ENCODE assay signal across 16 cellular contexts in the genomic region with DNA sequence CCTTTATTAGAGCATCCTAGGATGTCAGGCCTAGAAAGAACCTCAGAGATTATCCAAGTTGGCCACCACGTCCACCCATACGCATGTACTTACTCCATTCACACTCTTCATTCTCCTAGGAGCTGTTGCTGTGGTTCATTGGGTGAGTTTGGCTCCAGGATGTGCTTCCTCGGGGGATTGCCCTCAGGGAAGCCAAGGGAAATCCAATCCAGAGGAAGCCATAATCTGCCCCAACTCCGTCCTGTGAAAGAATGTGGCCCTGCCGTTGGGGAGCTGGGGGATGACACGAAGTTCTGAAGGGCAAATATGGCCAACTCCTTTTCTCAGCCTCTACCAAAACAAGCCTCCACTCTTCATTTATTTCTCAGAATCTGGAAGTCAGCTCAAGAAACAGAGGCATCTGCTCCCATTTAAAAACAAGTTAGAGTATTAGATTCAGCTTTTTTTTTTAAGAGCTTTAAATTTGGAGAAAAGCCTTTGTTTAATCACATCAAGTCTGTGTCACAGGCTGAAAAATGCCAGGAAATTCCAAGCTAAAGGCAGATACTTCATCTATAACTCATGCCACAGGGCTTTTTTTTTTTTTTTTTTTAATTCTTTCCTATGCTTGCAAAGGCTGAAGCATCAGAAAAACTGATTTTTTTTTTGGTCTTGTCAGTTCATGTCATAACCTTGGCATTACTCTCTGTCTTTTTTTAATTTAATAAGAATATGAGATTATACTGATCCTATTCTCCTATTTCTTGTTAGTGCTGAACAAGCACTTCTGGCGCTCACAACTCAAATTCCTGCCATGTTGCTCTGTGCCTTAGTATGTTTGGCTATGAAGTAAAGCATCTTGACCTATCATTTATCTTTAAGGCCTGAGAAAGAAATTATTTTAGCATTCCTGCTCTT.
A peak's percentile ranks its signal among the peaks of the same experiment; 100 is the strongest.
DNase-seq lines count a peak whose midpoint lies in the region; ATAC-seq, FAIRE-seq and TF ChIP-seq lines count a peak whose summit lies in the region.
"Had no signal": no experiment of that assay in that cellular context is flagged by ENCODE, and none has a peak within 500 bp of the region (broad histone marks: within the 10 kb centered on the region; RNA-seq: fewer than 3 reads in every experiment).

No MANE protein-coding gene starts in this region.

- H3K36me3 Mint-ChIP-seq in HFFc6 (ENCODE audit: low read depth), result peaks cover 22% of the 10 kb centered on the region
- no peaks in the 10 kb centered on the region for H3K36me3 Mint-ChIP-seq in astrocyte (ENCODE audit: low read depth, unreplicated experiment)
- H3K36me3 Mint-ChIP-seq in endothelial cell (ENCODE audit: low read depth, unreplicated experiment), result no peaks in the 10 kb centered on the region

- TF ChIP-seq CTCF in HFFc6 (IDR thresholded peaks at IDR 0.05) (no peak), astrocyte (IDR thresholded peaks at IDR 0.05; ENCODE audit: insufficient read depth, low read depth, low read length) (no peak), endothelial cell (IDR thresholded peaks at IDR 0.05; ENCODE audit: unreplicated experiment) (no peak)

- H2AFZ ChIP-seq in astrocyte (ENCODE audit: low read depth, low read length), result peak overlapping the region; percentile 84

- H3K4me1 Mint-ChIP-seq in HFFc6 (ENCODE audit: low read depth), result peaks cover 86% of the 10 kb centered on the region
- H3K4me1 Mint-ChIP-seq in astrocyte (ENCODE audit: low read depth, unreplicated experiment), result peaks cover 12% of the 10 kb centered on the region
- H3K4me1 Mint-ChIP-seq in endothelial cell (ENCODE audit: unreplicated experiment), result no peaks in the 10 kb centered on the region
- H3K4me1 Mint-ChIP-seq: activated CD4-positive, alpha-beta T cell treated with anti-CD3 and anti-CD28 coated beads, Interleukin-2, amount 10 ng/mL, durations not matched to agents 7 days and 5 days had no signal

- H3K27me3 ChIP-seq in astrocyte (ENCODE audit: insufficient read depth, low read length), result no peaks in the 10 kb centered on the region
- H3K27me3 ChIP-seq in aorta (ENCODE audit: control insufficient read depth in 1 of 2, insufficient read depth in 2 of 2, low read length in 1 of 2), result peaks cover 0 to 2% of the 10 kb centered on the region in 2 donors
- H3K27me3 ChIP-seq: breast epithelium had no signal

- H3K9ac ChIP-seq in astrocyte (ENCODE audit: low read length), result peak overlapping the region; percentile 75

- H3K4me3 Mint-ChIP-seq in HFFc6, result peak overlapping the region; percentile 80
- H3K4me3 Mint-ChIP-seq in astrocyte (ENCODE audit: unreplicated experiment), result no peak overlapping the region
- H3K4me3 Mint-ChIP-seq in endothelial cell (ENCODE audit: unreplicated experiment), result no peak overlapping the region
- H3K4me3 Mint-ChIP-seq: activated CD4-positive, alpha-beta T cell treated with anti-CD3 and anti-CD28 coated beads, Interleukin-2, amount 10 ng/mL, durations not matched to agents 7 days and 5 days; T-helper 1 cell treated with Interleukin-12 subunit alpha and Interleukin-12 subunit beta and Interleukin-4 antibody, amounts not matched to agents 30 μg/mL and 1 μg/mL, for 36 hours had no signal

- H3K4me3 ChIP-seq in astrocyte (ENCODE audit: insufficient read depth, low read depth, low read length) (peak overlapping the region; percentile 0), aorta (ENCODE audit: low read length in 2 of 2) (no peak overlapping the region)
- H3K4me3 ChIP-seq: breast epithelium, thoracic aorta had no signal

- peak; percentile 82 for DNase-seq in HFFc6
- peak; percentile 90 for DNase-seq in astrocyte (ENCODE audit: low read depth)
- peak; percentile 82 for DNase-seq in iris pigment epithelial cell (ENCODE audit: low read depth)
- no peak for DNase-seq in aorta
- no peak for DNase-seq in activated T-cell treated with anti-CD3 and anti-CD28 coated beads, Interleukin-2, amount 50 U/mL, for 48 hours
- DNase-seq in activated naive CD4-positive, alpha-beta T cell (lab: John Stamatoyannopoulos, UW), result no peak
- DNase-seq in endothelial cell (ENCODE audit: low spot score), result no peak
- DNase-seq: activated CD4-positive, alpha-beta T cell treated with anti-CD3 and anti-CD28 coated beads, Interleukin-2, amount 10 ng/mL, durations not matched to agents 7 days and 5 days; DMS153; NCI-H2227 treated with DMSO at 0.1 percent for 48 hours had no signal

- H4K20me1 ChIP-seq in astrocyte (ENCODE audit: insufficient read depth, low read length), result no peaks in the 10 kb centered on the region

- H3K79me2 ChIP-seq in astrocyte (ENCODE audit: insufficient read depth, low read length), result no peaks in the 10 kb centered on the region

- H3K9me3 ChIP-seq in astrocyte (ENCODE audit: insufficient read depth, low read depth, low read length) (no peaks in the 10 kb centered on the region), aorta (ENCODE audit: control insufficient read depth, low read length) (no peaks in the 10 kb centered on the region)
- H3K9me3 ChIP-seq: breast epithelium, thoracic aorta had no signal

- H3K9me3 Mint-ChIP-seq in HFFc6, result no peaks in the 10 kb centered on the region
- H3K9me3 Mint-ChIP-seq in astrocyte (ENCODE audit: unreplicated experiment), result no peaks in the 10 kb centered on the region
- no peaks in the 10 kb centered on the region for H3K9me3 Mint-ChIP-seq in endothelial cell (ENCODE audit: unreplicated experiment)
- H3K9me3 Mint-ChIP-seq: activated CD4-positive, alpha-beta T cell treated with anti-CD3 and anti-CD28 coated beads, Interleukin-2, amount 10 ng/mL, durations not matched to agents 7 days and 5 days; activated T-helper 2 cell treated with anti-CD3 and anti-CD28 coated beads, Interferon-gamma antibody, Interleukin-2, Interleukin-4, amounts not matched to agents 10 μg/mL and 5 μg/mL and 100 μg/mL, durations not matched to agents 14 hours and 24 hours and 36 hours; T-helper 1 cell treated with Interleukin-12 subunit alpha and Interleukin-12 subunit beta and Interleukin-4 antibody, amounts not matched to agents 30 μg/mL and 1 μg/mL, for 36 hours had no signal

- no peaks in the 10 kb centered on the region for H3K36me3 ChIP-seq in astrocyte (ENCODE audit: insufficient read depth, low read length)
- no peaks in the 10 kb centered on the region for H3K36me3 ChIP-seq in aorta (ENCODE audit: control insufficient read depth in 1 of 2, insufficient read depth in 2 of 2, low read length in 1 of 2)
- H3K36me3 ChIP-seq: breast epithelium, thoracic aorta had no signal

- intact Hi-C loops in aorta (cut with DNase I), result no loop called here

- ATAC-seq in aorta (ENCODE audit: low FRiP score), result peak; percentile 54
- ATAC-seq: sciatic nerve had no signal

- H3K27ac Mint-ChIP-seq in HFFc6 (peak overlapping the region; percentile 96), astrocyte (ENCODE audit: unreplicated experiment) (peak overlapping the region; percentile 87), endothelial cell (ENCODE audit: unreplicated experiment) (no peak overlapping the region)
- H3K27ac Mint-ChIP-seq: activated CD4-positive, alpha-beta T cell treated with anti-CD3 and anti-CD28 coated beads, Interleukin-2, amount 10 ng/mL, durations not matched to agents 7 days and 5 days; activated T-helper 2 cell treated with anti-CD3 and anti-CD28 coated beads, Interferon-gamma antibody, Interleukin-2, Interleukin-4, amounts not matched to agents 10 μg/mL and 5 μg/mL and 100 μg/mL, durations not matched to agents 14 hours and 24 hours and 36 hours; T-helper 1 cell treated with Interleukin-12 subunit alpha and Interleukin-12 subunit beta and Interleukin-4 antibody, amounts not matched to agents 30 μg/mL and 1 μg/mL, for 36 hours had no signal

- H3K4me1 ChIP-seq in astrocyte (ENCODE audit: insufficient read depth, low read length), result peaks cover 19% of the 10 kb centered on the region
- no peaks in the 10 kb centered on the region for H3K4me1 ChIP-seq in aorta (ENCODE audit: control insufficient read depth in 1 of 2, insufficient read depth in 2 of 2, low read length in 2 of 2)

- no peak for FAIRE-seq in astrocyte (lab: Jason Lieb, UNC)
- FAIRE-seq: GM12892 had no signal

- WGBS in aorta, 2 donors, result 65 to 71% methylated on average over 7 of the region's 7 CpGs

- peak overlapping the region; percentile 73 for H3K4me2 ChIP-seq in astrocyte (ENCODE audit: low read length)

- H3K27me3 Mint-ChIP-seq in HFFc6 (ENCODE audit: insufficient read depth) (no peaks in the 10 kb centered on the region; the same call in 1 of the 2 replicates), astrocyte (ENCODE audit: low read depth, unreplicated experiment) (no peaks in the 10 kb centered on the region), endothelial cell (ENCODE audit: unreplicated experiment) (no peaks in the 10 kb centered on the region)
- H3K27me3 Mint-ChIP-seq: activated CD4-positive, alpha-beta T cell treated with anti-CD3 and anti-CD28 coated beads, Interleukin-2, amount 10 ng/mL, durations not matched to agents 7 days and 5 days had no signal

- H3K27ac ChIP-seq in astrocyte (ENCODE audit: low read depth, low read length) (peak overlapping the region; percentile 97), aorta (ENCODE audit: low read depth in 1 of 2, low read length in 2 of 2) (no peak overlapping the region)
- H3K27ac ChIP-seq: breast epithelium, thoracic aorta had no signal

Comparison
In these comparisons a context has a peak if more than half of its experiments do, and no peak if none do; other contexts are left out.
1. DNase-seq: peak in HFFc6 (single experiment), astrocyte (single experiment) and iris pigment epithelial cell (single experiment); none in aorta (0 of 2), activated T-cell treated with anti-CD3 and anti-CD28 coated beads, Interleukin-2, amount 50 U/mL, for 48 hours (0 of 2), activated naive CD4-positive, alpha-beta T cell (0 of 4) and endothelial cell (single experiment).